In the genomic region with DNA sequence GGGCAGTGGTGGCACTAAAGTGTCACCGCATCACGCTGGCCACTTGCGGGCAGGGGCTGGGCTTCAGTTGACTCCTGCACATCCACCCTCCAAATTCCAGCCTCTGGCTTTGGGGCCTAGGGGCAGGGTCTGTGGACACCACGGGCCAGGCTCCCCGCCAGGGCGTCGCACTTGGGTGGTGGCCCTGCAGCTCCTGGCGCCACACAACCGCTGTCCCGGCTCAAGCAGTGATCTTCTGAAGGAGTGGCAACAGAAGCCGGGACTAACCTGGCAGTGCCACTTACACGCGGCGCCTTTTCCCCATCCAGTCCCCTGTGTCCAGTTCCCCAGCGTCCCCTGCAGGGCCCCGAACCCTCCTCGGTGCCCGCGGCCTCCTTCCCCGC, we compare ENCODE assay signal across 11 cellular contexts.
DNase-seq lines count a peak whose midpoint lies in the region; ATAC-seq and TF ChIP-seq lines count a peak whose summit lies in the region.
"Had no signal": no experiment of that assay in that cellular context is flagged by ENCODE, and none has a peak within 500 bp of the region (broad histone marks: within the 10 kb centered on the region; RNA-seq: fewer than 3 reads in every experiment).

No MANE protein-coding gene starts in this region.

- no CpG with 5 or more reads among the region's 20 CpGs for WGBS in H9 (ENCODE audit: extremely low coverage, insufficient read length, low lambda C conversion rate)
- 28 to 67% (median 50%) methylated on average over 13 to 20 of the region's 20 CpGs for WGBS in spleen, 5 donors

- H3K27ac ChIP-seq in H9 (ENCODE audit: insufficient read length, low read depth, low read length) (no peak overlapping the region), ascending aorta (no peak overlapping the region), spleen (peak overlapping the region in 2 of 8 donors; percentile 40 to 51), uterus (no peak overlapping the region), Karpas-422 (ENCODE audit: low read length) (no peak overlapping the region)

- TF ChIP-seq POLR2A in spleen (IDR thresholded peaks at IDR 0.05) (no peak), uterus (IDR thresholded peaks at IDR 0.05) (no peak)

- no peak overlapping the region for H2BK15ac ChIP-seq in H9 (ENCODE audit: low read depth, low read length)

- H3K27me3 ChIP-seq in H9 (ENCODE audit: insufficient read depth, low read length) (no peaks in the 10 kb centered on the region), ascending aorta (no peaks in the 10 kb centered on the region), spleen (replicated peaks in 1 of 7) (peaks cover 0 to 50% (median 10%) of the 10 kb centered on the region in 7 donors), uterus (no peaks in the 10 kb centered on the region), Karpas-422 (ENCODE audit: low read length) (no peaks in the 10 kb centered on the region)

- H2BK5ac ChIP-seq in H9 (ENCODE audit: insufficient read length, low read length), result no peak overlapping the region

- H4K5ac ChIP-seq in H9 (ENCODE audit: insufficient read length, low read depth, low read length), result no peak overlapping the region

- no peaks in the 10 kb centered on the region for H3K9me2 ChIP-seq in Karpas-422 (replicated peaks; ENCODE audit: insufficient read depth, low read length)

- no peak overlapping the region for H3K9ac ChIP-seq in H9 (ENCODE audit: extremely low read depth, insufficient read length, low read length)
- H3K9ac ChIP-seq in Karpas-422 (ENCODE audit: low read length), result no peak overlapping the region

- no peak overlapping the region for H2AFZ ChIP-seq in H9 (ENCODE audit: low read length)
- no peak overlapping the region for H2AFZ ChIP-seq in Karpas-422 (ENCODE audit: low read length)

- no peaks in the 10 kb centered on the region for H3K79me1 ChIP-seq in H9 (ENCODE audit: insufficient read depth, low read depth, low read length, poor library complexity, severe bottlenecking)

- no peak overlapping the region for H4K8ac ChIP-seq in H9 (replicated peaks; ENCODE audit: insufficient read length, low read depth, low read length)

- intact Hi-C loops in ascending aorta (cut with DNase I) (no loop called here), spleen (cut with DNase I; ENCODE audit: low total_unique reads) (no loop called here), uterus (cut with DNase I; ENCODE audit: low total_unique reads) (no loop called here)

- no peaks in the 10 kb centered on the region for H3K36me3 ChIP-seq in ascending aorta
- no peaks in the 10 kb centered on the region for H3K36me3 ChIP-seq in spleen
- no peaks in the 10 kb centered on the region for H3K36me3 ChIP-seq in uterus
- no peaks in the 10 kb centered on the region for H3K36me3 ChIP-seq in Karpas-422 (ENCODE audit: insufficient read depth, low read length)

- DNase-seq in H9, result no peak
- no peak for DNase-seq in ascending aorta (ENCODE audit: low spot score in 2 of 2)
- no peak for DNase-seq in immature natural killer cell
- DNase-seq in spleen, result no peak
- DNase-seq in stimulated activated CD4-positive, alpha-beta T cell treated with anti-CD3 and anti-CD28 coated beads, Interleukin-4, amount 100 ng/mL, for 24 hours, result no peak
- DNase-seq in uterus, result no peak
- no peak for DNase-seq in Karpas-422
- DNase-seq: DND-41, foreskin fibroblast had no signal

- no peak overlapping the region for H3K4ac ChIP-seq in H9 (ENCODE audit: low read depth, low read length)

- no peak overlapping the region for H3K56ac ChIP-seq in H9 (ENCODE audit: insufficient read length, low read depth, low read length)

- H3K23ac ChIP-seq in H9 (ENCODE audit: insufficient read length, low read depth, low read length), result no peak overlapping the region

- H2BK20ac ChIP-seq in H9 (ENCODE audit: low read depth, low read length, poor library complexity, severe bottlenecking), result no peak overlapping the region

- H3K9me3 Mint-ChIP-seq in H9 (no peaks in the 10 kb centered on the region), immature natural killer cell (no peaks in the 10 kb centered on the region)

- H2BK12ac ChIP-seq in H9 (ENCODE audit: insufficient read length, low read depth, low read length), result no peak overlapping the region

- no peaks in the 10 kb centered on the region for H3K79me2 ChIP-seq in H9 (ENCODE audit: insufficient read depth, low read length)
- no peaks in the 10 kb centered on the region for H3K79me2 ChIP-seq in Karpas-422 (ENCODE audit: low read length)

- no peak overlapping the region for H3K18ac ChIP-seq in H9 (ENCODE audit: insufficient read length, low read depth, low read length)

- peak overlapping the region; percentile 52 to 73 for H3K4me3 Mint-ChIP-seq in H9
- H3K4me3 Mint-ChIP-seq in immature natural killer cell, result peak overlapping the region in 4 of 5 donors; percentile 33 to 61 (median 46)

- 0 out of 2 replicates have a peak overlapping the region, but pooled peaks have one; percentile 52 for H3K14ac ChIP-seq in H9 (ENCODE audit: insufficient read depth, low read length)

- H3K27me3 Mint-ChIP-seq in H9 (ENCODE audit: low read depth) (peaks cover 5% of the 10 kb centered on the region), immature natural killer cell (ENCODE audit: low read depth in 3 of 3) (peaks cover 2 to 9% (median 4%) of the 10 kb centered on the region in 3 donors)

- H3K9me3 ChIP-seq in H9 (ENCODE audit: control insufficient read depth, low read depth, low read length) (no peaks in the 10 kb centered on the region), ascending aorta (no peaks in the 10 kb centered on the region), spleen (no peaks in the 10 kb centered on the region), uterus (no peaks in the 10 kb centered on the region), Karpas-422 (ENCODE audit: low read length) (no peaks in the 10 kb centered on the region)

- no peak overlapping the region for H2BK120ac ChIP-seq in H9 (ENCODE audit: low read depth, low read length, poor library complexity, severe bottlenecking)

- H4K20me1 ChIP-seq in H9 (ENCODE audit: control insufficient read depth, insufficient read depth, insufficient read length) (no peaks in the 10 kb centered on the region), Karpas-422 (ENCODE audit: insufficient read depth, low read depth, low read length) (no peaks in the 10 kb centered on the region)

- no peak overlapping the region for H3T11ph ChIP-seq in H9 (ENCODE audit: low read length)

- H3K4me2 ChIP-seq in H9 (ENCODE audit: insufficient read depth, insufficient read length, low read length) (peak overlapping the region; percentile 36), Karpas-422 (ENCODE audit: low read depth, low read length, poor library complexity, severe bottlenecking) (no peak overlapping the region)

- H3K27ac Mint-ChIP-seq in H9 (no peak overlapping the region; a peak in 1 of 7 replicates), immature natural killer cell (no peak overlapping the region)
- H3K27ac Mint-ChIP-seq: activated naive CD8-positive, alpha-beta T cell had no signal

- no peak overlapping the region for H4K91ac ChIP-seq in H9 (ENCODE audit: insufficient read length, low read depth, low read length)

- no peak for ATAC-seq in HG02610 (IDR thresholded peaks at IDR 0.05; ENCODE audit: unreplicated experiment)

- H2AK5ac ChIP-seq in H9 (ENCODE audit: insufficient read length, low read length), result no peak overlapping the region

- H3K36me3 Mint-ChIP-seq in H9 (ENCODE audit: insufficient read depth in 1 of 3, low read depth in 3 of 3), result no peaks in the 10 kb centered on the region
- no peaks in the 10 kb centered on the region for H3K36me3 Mint-ChIP-seq in immature natural killer cell
- H3K36me3 Mint-ChIP-seq: activated naive CD8-positive, alpha-beta T cell had no signal

- TF ChIP-seq CTCF in H9 (conservative IDR thresholded peaks at IDR 0.05) (no peak), ascending aorta (IDR thresholded peaks at IDR 0.05) (no peak), spleen (IDR thresholded peaks at IDR 0.05 in 8 of 11, conservative IDR thresholded peaks at IDR 0.05 in 3 of 11) (no peak), uterus (IDR thresholded peaks at IDR 0.05) (no peak)

- 0 out of 2 replicates have a peak, but pooled peaks cover 3% of the 10 kb centered on the region for H3K4me1 ChIP-seq in H9 (ENCODE audit: insufficient read depth, low read length)
- no peaks in the 10 kb centered on the region for H3K4me1 ChIP-seq in ascending aorta
- H3K4me1 ChIP-seq in spleen, result peaks cover 0 to 13% (median 1%) of the 10 kb centered on the region in 6 donors
- H3K4me1 ChIP-seq in uterus, result no peaks in the 10 kb centered on the region
- no peaks in the 10 kb centered on the region; the same call in 1 of the 2 replicates for H3K4me1 ChIP-seq in Karpas-422 (ENCODE audit: low read length)

- H3K23me2 ChIP-seq in H9 (ENCODE audit: insufficient read length, low read depth, low read length, poor library complexity, severe bottlenecking), result peaks cover 4% of the 10 kb centered on the region

- H3K4me3 ChIP-seq in ascending aorta (peak overlapping the region; percentile 52 to 60), spleen (peak overlapping the region; percentile 25 to 68 (median 34)), uterus (no peak overlapping the region), Karpas-422 (ENCODE audit: low read length) (no peak overlapping the region)

- H3K4me1 Mint-ChIP-seq in H9, result peaks cover 19 to 29% of the 10 kb centered on the region in 2 experiments
- peaks cover 20 to 21% of the 10 kb centered on the region in 2 donors for H3K4me1 Mint-ChIP-seq in immature natural killer cell

Comparison
In these comparisons a context has a peak if more than half of its experiments do, and no peak if none do; other contexts are left out.
1. H3K4me3 ChIP-seq: peak in ascending aorta (2 of 2) and spleen (8 of 8); none in uterus (0 of 2) and Karpas-422 (single experiment).